ENCODE assay signal across 8 cellular contexts in genomic region chr3:21755896-21756295, GRCh38. TPM values are rescaled to one million over a fixed set of nuclear protein-coding genes. Genes with fewer than 3 reads are reported as not detected.
"Had no signal": no experiment of that assay in that cellular context is flagged by ENCODE, and none has a peak within 500 bp of the region (broad histone marks: within the 10 kb centered on the region; RNA-seq: fewer than 3 reads in every experiment).

No MANE protein-coding gene starts in this region.

- ATAC-seq: GM12878 had no signal

- H3K4me3 ChIP-seq: GM12878 had no signal

- FAIRE-seq: G401.6, GM12878, GM12891, GM12892, GM18507, GM19239 had no signal

- DNase-seq: GDM1, GF-D8 had no signal

RNA-seq across cellular contexts. Expression of gene ZNF385D, which starts 4.9 kb away (rescaled TPM):
- total RNA-seq: GM12878 had no signal
